In the genomic region with DNA sequence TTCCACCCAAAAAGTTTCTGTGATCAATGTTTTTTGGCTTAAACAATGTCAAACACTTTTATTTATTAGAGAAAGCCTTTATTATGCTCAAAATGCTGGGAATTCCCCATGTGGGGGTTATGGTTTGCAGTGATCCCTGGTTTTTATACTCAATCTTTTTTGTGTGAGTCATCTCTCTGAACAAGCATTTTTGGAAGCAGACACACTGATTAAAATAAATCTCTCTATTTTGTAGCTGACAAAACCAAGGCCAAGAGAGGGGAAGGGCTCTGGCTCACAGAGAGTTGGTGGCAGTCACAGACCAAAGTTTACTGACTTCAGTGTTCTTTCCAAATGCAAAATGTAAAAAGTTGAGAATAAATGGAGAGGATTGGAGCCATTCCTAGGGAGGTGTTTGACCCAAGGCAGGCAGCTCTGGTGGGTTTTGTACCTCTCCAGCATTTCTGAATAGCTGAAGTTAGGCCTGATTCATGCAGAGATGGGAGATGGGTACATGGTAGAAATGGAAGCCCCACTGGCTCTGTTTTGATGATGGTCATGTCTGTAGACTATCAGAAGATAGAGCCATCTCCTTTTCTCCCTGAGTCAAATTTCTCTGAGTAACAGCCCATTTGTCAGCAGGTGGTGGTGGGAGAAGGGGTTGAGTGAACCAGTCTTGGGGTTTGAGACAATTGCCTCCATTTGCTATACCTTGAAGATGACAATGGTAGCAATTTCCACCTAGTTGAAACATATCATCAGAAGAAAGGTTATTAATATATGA, we compare ENCODE assay signal across 1 cellular context.
TF ChIP-seq lines count a peak whose summit lies in the region.

No MANE protein-coding gene starts in this region.

TF ChIP-seq in GM23338, 12 proteins besides CTCF, POLR2A, EP300 and RAD21 (continued from another document):
- TF ChIP-seq STAT1 (IDR thresholded peaks at IDR 0.05; ENCODE audit: unreplicated experiment): no peak
- no peak for TF ChIP-seq NANOG (IDR thresholded peaks at IDR 0.05; ENCODE audit: borderline replicate concordance)
- TF ChIP-seq, protein P1, sequence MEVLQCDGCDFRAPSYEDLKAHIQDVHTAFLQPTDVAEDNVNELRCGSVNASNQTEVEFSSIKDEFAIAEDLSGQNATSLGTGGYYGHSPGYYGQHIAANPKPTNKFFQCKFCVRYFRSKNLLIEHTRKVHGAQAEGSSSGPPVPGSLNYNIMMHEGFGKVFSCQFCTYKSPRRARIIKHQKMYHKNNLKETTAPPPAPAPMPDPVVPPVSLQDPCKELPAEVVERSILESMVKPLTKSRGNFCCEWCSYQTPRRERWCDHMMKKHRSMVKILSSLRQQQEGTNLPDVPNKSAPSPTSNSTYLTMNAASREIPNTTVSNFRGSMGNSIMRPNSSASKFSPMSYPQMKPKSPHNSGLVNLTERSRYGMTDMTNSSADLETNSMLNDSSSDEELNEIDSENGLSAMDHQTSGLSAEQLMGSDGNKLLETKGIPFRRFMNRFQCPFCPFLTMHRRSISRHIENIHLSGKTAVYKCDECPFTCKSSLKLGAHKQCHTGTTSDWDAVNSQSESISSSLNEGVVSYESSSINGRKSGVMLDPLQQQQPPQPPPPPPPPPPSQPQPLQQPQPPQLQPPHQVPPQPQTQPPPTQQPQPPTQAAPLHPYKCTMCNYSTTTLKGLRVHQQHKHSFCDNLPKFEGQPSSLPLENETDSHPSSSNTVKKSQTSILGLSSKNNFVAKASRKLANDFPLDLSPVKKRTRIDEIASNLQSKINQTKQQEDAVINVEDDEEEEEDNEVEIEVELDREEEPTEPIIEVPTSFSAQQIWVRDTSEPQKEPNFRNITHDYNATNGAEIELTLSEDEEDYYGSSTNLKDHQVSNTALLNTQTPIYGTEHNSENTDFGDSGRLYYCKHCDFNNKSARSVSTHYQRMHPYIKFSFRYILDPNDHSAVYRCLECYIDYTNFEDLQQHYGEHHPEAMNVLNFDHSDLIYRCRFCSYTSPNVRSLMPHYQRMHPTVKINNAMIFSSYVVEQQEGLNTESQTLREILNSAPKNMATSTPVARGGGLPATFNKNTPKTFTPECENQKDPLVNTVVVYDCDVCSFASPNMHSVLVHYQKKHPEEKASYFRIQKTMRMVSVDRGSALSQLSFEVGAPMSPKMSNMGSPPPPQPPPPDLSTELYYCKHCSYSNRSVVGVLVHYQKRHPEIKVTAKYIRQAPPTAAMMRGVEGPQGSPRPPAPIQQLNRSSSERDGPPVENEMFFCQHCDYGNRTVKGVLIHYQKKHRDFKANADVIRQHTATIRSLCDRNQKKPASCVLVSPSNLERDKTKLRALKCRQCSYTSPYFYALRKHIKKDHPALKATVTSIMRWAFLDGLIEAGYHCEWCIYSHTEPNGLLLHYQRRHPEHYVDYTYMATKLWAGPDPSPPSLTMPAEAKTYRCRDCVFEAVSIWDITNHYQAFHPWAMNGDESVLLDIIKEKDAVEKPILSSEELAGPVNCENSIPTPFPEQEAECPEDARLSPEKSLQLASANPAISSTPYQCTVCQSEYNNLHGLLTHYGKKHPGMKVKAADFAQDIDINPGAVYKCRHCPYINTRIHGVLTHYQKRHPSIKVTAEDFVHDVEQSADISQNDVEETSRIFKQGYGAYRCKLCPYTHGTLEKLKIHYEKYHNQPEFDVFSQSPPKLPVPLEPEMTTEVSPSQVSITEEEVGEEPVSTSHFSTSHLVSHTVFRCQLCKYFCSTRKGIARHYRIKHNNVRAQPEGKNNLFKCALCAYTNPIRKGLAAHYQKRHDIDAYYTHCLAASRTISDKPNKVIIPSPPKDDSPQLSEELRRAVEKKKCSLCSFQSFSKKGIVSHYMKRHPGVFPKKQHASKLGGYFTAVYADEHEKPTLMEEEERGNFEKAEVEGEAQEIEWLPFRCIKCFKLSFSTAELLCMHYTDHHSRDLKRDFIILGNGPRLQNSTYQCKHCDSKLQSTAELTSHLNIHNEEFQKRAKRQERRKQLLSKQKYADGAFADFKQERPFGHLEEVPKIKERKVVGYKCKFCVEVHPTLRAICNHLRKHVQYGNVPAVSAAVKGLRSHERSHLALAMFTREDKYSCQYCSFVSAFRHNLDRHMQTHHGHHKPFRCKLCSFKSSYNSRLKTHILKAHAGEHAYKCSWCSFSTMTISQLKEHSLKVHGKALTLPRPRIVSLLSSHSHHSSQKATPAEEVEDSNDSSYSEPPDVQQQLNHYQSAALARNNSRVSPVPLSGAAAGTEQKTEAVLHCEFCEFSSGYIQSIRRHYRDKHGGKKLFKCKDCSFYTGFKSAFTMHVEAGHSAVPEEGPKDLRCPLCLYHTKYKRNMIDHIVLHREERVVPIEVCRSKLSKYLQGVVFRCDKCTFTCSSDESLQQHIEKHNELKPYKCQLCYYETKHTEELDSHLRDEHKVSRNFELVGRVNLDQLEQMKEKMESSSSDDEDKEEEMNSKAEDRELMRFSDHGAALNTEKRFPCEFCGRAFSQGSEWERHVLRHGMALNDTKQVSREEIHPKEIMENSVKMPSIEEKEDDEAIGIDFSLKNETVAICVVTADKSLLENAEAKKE (CRISPR knock-in tag; IDR thresholded peaks at IDR 0.05): no peak
- TF ChIP-seq POLR2AphosphoS5 (IDR thresholded peaks at IDR 0.05; ENCODE audit: low read depth): no peak
- TF ChIP-seq JUNB (IDR thresholded peaks at IDR 0.05; ENCODE audit: unreplicated experiment): no peak
- TF ChIP-seq, protein P2, sequence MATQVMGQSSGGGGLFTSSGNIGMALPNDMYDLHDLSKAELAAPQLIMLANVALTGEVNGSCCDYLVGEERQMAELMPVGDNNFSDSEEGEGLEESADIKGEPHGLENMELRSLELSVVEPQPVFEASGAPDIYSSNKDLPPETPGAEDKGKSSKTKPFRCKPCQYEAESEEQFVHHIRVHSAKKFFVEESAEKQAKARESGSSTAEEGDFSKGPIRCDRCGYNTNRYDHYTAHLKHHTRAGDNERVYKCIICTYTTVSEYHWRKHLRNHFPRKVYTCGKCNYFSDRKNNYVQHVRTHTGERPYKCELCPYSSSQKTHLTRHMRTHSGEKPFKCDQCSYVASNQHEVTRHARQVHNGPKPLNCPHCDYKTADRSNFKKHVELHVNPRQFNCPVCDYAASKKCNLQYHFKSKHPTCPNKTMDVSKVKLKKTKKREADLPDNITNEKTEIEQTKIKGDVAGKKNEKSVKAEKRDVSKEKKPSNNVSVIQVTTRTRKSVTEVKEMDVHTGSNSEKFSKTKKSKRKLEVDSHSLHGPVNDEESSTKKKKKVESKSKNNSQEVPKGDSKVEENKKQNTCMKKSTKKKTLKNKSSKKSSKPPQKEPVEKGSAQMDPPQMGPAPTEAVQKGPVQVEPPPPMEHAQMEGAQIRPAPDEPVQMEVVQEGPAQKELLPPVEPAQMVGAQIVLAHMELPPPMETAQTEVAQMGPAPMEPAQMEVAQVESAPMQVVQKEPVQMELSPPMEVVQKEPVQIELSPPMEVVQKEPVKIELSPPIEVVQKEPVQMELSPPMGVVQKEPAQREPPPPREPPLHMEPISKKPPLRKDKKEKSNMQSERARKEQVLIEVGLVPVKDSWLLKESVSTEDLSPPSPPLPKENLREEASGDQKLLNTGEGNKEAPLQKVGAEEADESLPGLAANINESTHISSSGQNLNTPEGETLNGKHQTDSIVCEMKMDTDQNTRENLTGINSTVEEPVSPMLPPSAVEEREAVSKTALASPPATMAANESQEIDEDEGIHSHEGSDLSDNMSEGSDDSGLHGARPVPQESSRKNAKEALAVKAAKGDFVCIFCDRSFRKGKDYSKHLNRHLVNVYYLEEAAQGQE (IDR thresholded peaks at IDR 0.05; ENCODE audit: unreplicated experiment): no peak
- TF ChIP-seq ZNF331 (CRISPR knock-in tag; IDR thresholded peaks at IDR 0.05; ENCODE audit: low read depth): no peak
